16 cellular contexts compared by ENCODE assay signal in the genomic region with DNA sequence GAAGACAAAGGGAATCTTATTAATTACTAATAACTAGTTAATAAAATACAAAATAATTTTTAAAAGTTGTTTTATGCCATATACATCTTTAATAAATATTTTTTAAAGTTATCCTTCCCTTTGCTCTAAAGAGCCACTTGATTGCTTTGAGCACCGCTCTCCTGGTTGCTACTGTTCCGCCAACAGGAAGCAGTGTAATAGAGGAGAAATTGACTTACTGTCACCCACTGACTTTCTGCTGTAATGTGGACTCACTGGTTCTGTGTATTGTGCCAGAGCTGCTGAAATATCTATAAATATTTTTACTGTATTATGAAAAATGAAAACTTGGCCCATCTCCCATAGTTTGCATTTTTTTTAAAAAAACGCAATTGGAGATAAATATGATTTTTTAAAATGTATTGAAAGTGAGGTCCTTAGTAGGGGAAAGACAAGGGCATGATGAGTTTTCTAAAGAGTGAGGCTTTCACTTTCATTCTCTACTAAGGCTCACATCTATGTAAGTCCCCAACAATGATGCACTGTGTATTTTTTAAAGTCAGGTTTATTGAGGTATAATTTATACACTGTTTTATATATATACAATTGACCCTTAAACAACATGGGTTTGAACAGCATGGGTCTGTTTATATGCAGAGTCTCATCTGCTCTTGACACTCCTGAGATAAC.
A peak's percentile ranks its signal among the peaks of the same experiment; 100 is the strongest.
DNase-seq lines count a peak whose midpoint lies in the region; ATAC-seq, FAIRE-seq and TF ChIP-seq lines count a peak whose summit lies in the region.
"Had no signal": no experiment of that assay in that cellular context is flagged by ENCODE, and none has a peak within 500 bp of the region (broad histone marks: within the 10 kb centered on the region; RNA-seq: fewer than 3 reads in every experiment).

No MANE protein-coding gene starts in this region.

- H3K79me2 ChIP-seq in MM.1S (ENCODE audit: low read length): no peaks in the 10 kb centered on the region
- H3K79me2 ChIP-seq: parathyroid adenoma had no signal

- no peak for TF ChIP-seq CTCF in MM.1S (IDR thresholded peaks at IDR 0.05; ENCODE audit: low read length)

- peak; percentile 79 for FAIRE-seq in GM19239 (lab: Jason Lieb, UNC)

- no peak for DNase-seq in GM19239 (ENCODE audit: insufficient read length, low spot score)
- DNase-seq in MM.1S: peak; percentile 47
- DNase-seq in dedifferentiated amniotic fluid mesenchymal stem cell (ENCODE audit: extremely low spot score): no peak
- DNase-seq in right cardiac atrium: no peak
- DNase-seq in stimulated activated CD4-positive, alpha-beta T cell treated with anti-CD3 and anti-CD28 coated beads, Interleukin-4, amount 100 ng/mL, for 1 hour: no peak
- DNase-seq: activated CD8-positive, alpha-beta memory T cell treated with anti-CD3 and anti-CD28 coated beads for 24 hours; endodermal cell; H7; head of caudate nucleus; IMR-90; lower lobe of right lung; NCI-H1930; NCI-H524 had no signal

- peak overlapping the region; percentile 29; the same call in 1 of the 2 replicates for H3K4me2 ChIP-seq in MM.1S (ENCODE audit: low read depth, low read length)

- peak; percentile 76 for ATAC-seq in GM18498 (IDR thresholded peaks at IDR 0.05; ENCODE audit: unreplicated experiment)
- ATAC-seq in HG02610 (IDR thresholded peaks at IDR 0.05; ENCODE audit: unreplicated experiment): peak; percentile 84
- ATAC-seq in right cardiac atrium: no peak
- ATAC-seq: lower lobe of right lung had no signal

- H3K9me3 ChIP-seq in MM.1S (replicated peaks; ENCODE audit: insufficient read depth, low read length): no peaks in the 10 kb centered on the region
- no peaks in the 10 kb centered on the region for H3K9me3 ChIP-seq in right cardiac atrium (ENCODE audit: control insufficient read depth, low read length)
- H3K9me3 ChIP-seq: lower lobe of right lung had no signal

- H3K27ac ChIP-seq in MM.1S (ENCODE audit: low read length): no peak overlapping the region
- no peak overlapping the region for H3K27ac ChIP-seq in right cardiac atrium (ENCODE audit: low read length)
- H3K27ac ChIP-seq: lower lobe of right lung, parathyroid adenoma had no signal

- intact Hi-C loops in right cardiac atrium (cut with DNase I): no loop called here

- no peak overlapping the region for H3K4me3 ChIP-seq in MM.1S (ENCODE audit: low read length)
- H3K4me3 ChIP-seq in right cardiac atrium (ENCODE audit: low read length): no peak overlapping the region
- H3K4me3 ChIP-seq: lower lobe of right lung had no signal

- H3K9ac ChIP-seq in MM.1S (ENCODE audit: low read length): no peak overlapping the region
- H3K9ac ChIP-seq: parathyroid adenoma had no signal

- 79% methylated on average over 3 of the region's 3 CpGs for WGBS in right cardiac atrium

- no peaks in the 10 kb centered on the region for H3K36me3 ChIP-seq in MM.1S (replicated peaks; ENCODE audit: insufficient read depth, low read length)
- H3K36me3 ChIP-seq: lower lobe of right lung had no signal

- H3K27me3 ChIP-seq in MM.1S (replicated peaks; ENCODE audit: insufficient read depth, low read length): no peaks in the 10 kb centered on the region
- H3K27me3 ChIP-seq in right cardiac atrium (ENCODE audit: control insufficient read depth, insufficient read depth): no peaks in the 10 kb centered on the region

- H3K9me2 ChIP-seq in MM.1S (replicated peaks; ENCODE audit: insufficient read depth, low read length): no peaks in the 10 kb centered on the region

- H4K20me1 ChIP-seq in MM.1S (ENCODE audit: insufficient read depth, low read length): no peaks in the 10 kb centered on the region

- H3F3A ChIP-seq in MM.1S (ENCODE audit: insufficient read depth, low read length): no peaks in the 10 kb centered on the region

- no peak overlapping the region for H2AFZ ChIP-seq in MM.1S (ENCODE audit: low read length)
- H2AFZ ChIP-seq: parathyroid adenoma had no signal

- no peaks in the 10 kb centered on the region for H3K4me1 ChIP-seq in MM.1S (ENCODE audit: low read length)
- H3K4me1 ChIP-seq in right cardiac atrium (ENCODE audit: control insufficient read depth, insufficient read depth, low read length): no peaks in the 10 kb centered on the region
- H3K4me1 ChIP-seq: lower lobe of right lung, parathyroid adenoma had no signal

Comparison
In these comparisons a context has a peak if more than half of its experiments do, and no peak if none do; other contexts are left out.
1. ATAC-seq: peak in GM18498 (single experiment) and HG02610 (single experiment); none in right cardiac atrium (0 of 2).